8 cellular contexts compared by ENCODE assay signal in genomic region chr10:102629661-102630614, GRCh38. TPM values are rescaled to one million over a fixed set of nuclear protein-coding genes. Genes with fewer than 3 reads are reported as not detected.
DNase-seq lines count a peak whose midpoint lies in the region; ATAC-seq and TF ChIP-seq lines count a peak whose summit lies in the region.

No MANE protein-coding gene starts in this region.

- DNase-seq in G401 (ENCODE audit: low spot score): peak; percentile 28
- peak; percentile 84 for DNase-seq in SKM-1 (lab: John Stamatoyannopoulos, UW; ENCODE audit: unreplicated experiment)
- DNase-seq in fibroblast of villous mesenchyme (ENCODE audit: low read depth): peak; percentile 85
- DNase-seq in retinal pigment epithelial cell (ENCODE audit: low read depth): peak; percentile 85
- DNase-seq in cerebellum (ENCODE audit: low spot score): no peak
- DNase-seq in MM.1S: no peak

- H3K4me2 ChIP-seq in MM.1S (ENCODE audit: low read depth, low read length): no peak overlapping the region

- no peaks in the 10 kb centered on the region for H3K36me3 ChIP-seq in MM.1S (replicated peaks; ENCODE audit: insufficient read depth, low read length)

- no peaks in the 10 kb centered on the region for H3F3A ChIP-seq in MM.1S (ENCODE audit: insufficient read depth, low read length)

- H3K79me2 ChIP-seq in MM.1S (ENCODE audit: low read length): no peaks in the 10 kb centered on the region

- no peak overlapping the region for H3K9ac ChIP-seq in MM.1S (ENCODE audit: low read length)

- no peaks in the 10 kb centered on the region for H3K4me1 ChIP-seq in MM.1S (ENCODE audit: low read length)

- H3K27me3 ChIP-seq in MM.1S (replicated peaks; ENCODE audit: insufficient read depth, low read length): no peaks in the 10 kb centered on the region

- H2AFZ ChIP-seq in MM.1S (ENCODE audit: low read length): no peak overlapping the region

- H3K9me3 ChIP-seq in MM.1S (replicated peaks; ENCODE audit: insufficient read depth, low read length): no peaks in the 10 kb centered on the region

- no peak overlapping the region for H3K4me3 ChIP-seq in fibroblast of villous mesenchyme (ENCODE audit: low read depth, low read length)
- H3K4me3 ChIP-seq in retinal pigment epithelial cell (ENCODE audit: low read length): no peak overlapping the region
- H3K4me3 ChIP-seq in MM.1S (ENCODE audit: low read length): no peak overlapping the region

- in situ Hi-C loops in G401 (cut with HindIII; ENCODE audit: low sequenced_read_pairs): no loop called here

- H4K20me1 ChIP-seq in MM.1S (ENCODE audit: insufficient read depth, low read length): no peaks in the 10 kb centered on the region

- no peak overlapping the region for H3K27ac ChIP-seq in MM.1S (ENCODE audit: low read length)

- no peaks in the 10 kb centered on the region for H3K9me2 ChIP-seq in MM.1S (replicated peaks; ENCODE audit: insufficient read depth, low read length)

- TF ChIP-seq CTCF in fibroblast of villous mesenchyme (IDR thresholded peaks at IDR 0.05; ENCODE audit: insufficient read depth, low read depth, low read length) (no peak), retinal pigment epithelial cell (conservative IDR thresholded peaks at IDR 0.05; ENCODE audit: low read depth, low read length) (no peak), MM.1S (IDR thresholded peaks at IDR 0.05; ENCODE audit: low read length) (no peak)

- ATAC-seq in HG02884 (IDR thresholded peaks at IDR 0.05; ENCODE audit: unreplicated experiment) (no peak), GM19328 (IDR thresholded peaks at IDR 0.05; ENCODE audit: unreplicated experiment) (no peak)

RNA-seq across cellular contexts. Expression of gene TRIM8, which starts 14.3 kb away (rescaled TPM):
- total RNA-seq in G401 (2014; rRNA removed; shearing (Covaris generic)): 30.2 and 44.4 TPM in 2 replicates
- 116 and 119 TPM in 2 replicates for total RNA-seq in fibroblast of villous mesenchyme
- 50.3 TPM for total RNA-seq in cerebellum

Comparison
In these comparisons a context has a peak if more than half of its experiments do, and no peak if none do; other contexts are left out.
1. DNase-seq: peak in G401 (single experiment), SKM-1 (single experiment), fibroblast of villous mesenchyme (single experiment) and retinal pigment epithelial cell (single experiment); none in cerebellum (single experiment) and MM.1S (single experiment).